In genomic region chr11:6191733-6192132, GRCh38 we compare ENCODE assay signal across 20 cellular contexts. TPM values are rescaled to one million over a fixed set of nuclear protein-coding genes. Genes with fewer than 3 reads are reported as not detected.
DNase-seq lines count a peak whose midpoint lies in the region; ATAC-seq and TF ChIP-seq lines count a peak whose summit lies in the region.
"Had no signal": no experiment of that assay in that cellular context is flagged by ENCODE, and none has a peak within 500 bp of the region (broad histone marks: within the 10 kb centered on the region; RNA-seq: fewer than 3 reads in every experiment).

No MANE protein-coding gene starts in this region.

- DNase-seq in CD14-positive monocyte (ENCODE audit: low spot score), result peak; percentile 74
- DNase-seq in NB4 (ENCODE audit: low read depth), result peak; percentile 16
- peak; percentile 62 for DNase-seq in SKM-1 treated with dmso at 0.1 percent for 144 hours (lab: John Stamatoyannopoulos, UW; ENCODE audit: unreplicated experiment)
- DNase-seq in naive thymus-derived CD4-positive, alpha-beta T cell, result no peak
- no peak for DNase-seq in hepatic stellate cell (ENCODE audit: low spot score)
- DNase-seq in HCEC 1CT, result no peak
- DNase-seq: CD8-positive, alpha-beta memory T cell; IMR-90; Karpas-422; NCI-H1105 treated with DMSO at 0.1 percent for 48 hours; NCI-H1694; NCI-H2081 treated with DMSO at 0.1 percent for 48 hours; PC-3; SJCRH30 had no signal

- peaks cover 2 to 15% of the 10 kb centered on the region in 2 donors for H3K36me3 Mint-ChIP-seq in CD14-positive monocyte
- no peaks in the 10 kb centered on the region for H3K36me3 Mint-ChIP-seq in naive thymus-derived CD4-positive, alpha-beta T cell

- TF ChIP-seq CTCF in CD14-positive monocyte (IDR thresholded peaks at IDR 0.05) (no peak), NB4 (IDR thresholded peaks at IDR 0.05; ENCODE audit: low read depth, low read length) (no peak)

- H3K9me3 Mint-ChIP-seq in CD14-positive monocyte, result peaks cover 0 to 5% (median 3%) of the 10 kb centered on the region in 7 donors
- peaks cover 0 to 2% (median 0%) of the 10 kb centered on the region in 11 donors for H3K9me3 Mint-ChIP-seq in naive thymus-derived CD4-positive, alpha-beta T cell

- intact Hi-C loops in CD14-positive monocyte (cut with micrococcal nuclease), result loop anchor here in 1 of 2 donors (10.0 kb wide), 1 partner anchor 57 kb away; no protein-coding TSS in a partner anchor
- intact Hi-C loops in naive thymus-derived CD4-positive, alpha-beta T cell (cut with micrococcal nuclease), result no loop called here

- TF ChIP-seq POLR2A in NB4 (IDR thresholded peaks at IDR 0.05; ENCODE audit: extremely low read depth, insufficient read length), result no peak

- no peaks in the 10 kb centered on the region for H3K4me1 ChIP-seq in naive thymus-derived CD4-positive, alpha-beta T cell (ENCODE audit: control insufficient read depth in 2 of 2, insufficient read depth in 2 of 2, low read length in 2 of 2)
- H3K4me1 ChIP-seq: SJCRH30 had no signal

- CTCF ChIA-PET in naive thymus-derived CD4-positive, alpha-beta T cell (lab: Charles Lee), result no interaction called here

- POLR2A ChIA-PET in naive thymus-derived CD4-positive, alpha-beta T cell (lab: Charles Lee), result no interaction called here

- no peaks in the 10 kb centered on the region for H3K27me3 ChIP-seq in naive thymus-derived CD4-positive, alpha-beta T cell (ENCODE audit: control insufficient read depth in 2 of 2, insufficient read depth in 2 of 2, low read length in 2 of 2)
- H3K27me3 ChIP-seq: SJCRH30 had no signal

- no peak overlapping the region for H3K4me3 Mint-ChIP-seq in CD14-positive monocyte
- H3K4me3 Mint-ChIP-seq in naive thymus-derived CD4-positive, alpha-beta T cell, result no peak overlapping the region
- H3K4me3 Mint-ChIP-seq: CD8-positive, alpha-beta memory T cell had no signal

- no peak overlapping the region for H3K4me3 ChIP-seq in NB4 (ENCODE audit: low read depth, low read length)
- H3K4me3 ChIP-seq in naive thymus-derived CD4-positive, alpha-beta T cell (ENCODE audit: low read length), result no peak overlapping the region
- H3K4me3 ChIP-seq: SJCRH30 had no signal

- no peak overlapping the region for H3K27ac ChIP-seq in naive thymus-derived CD4-positive, alpha-beta T cell (ENCODE audit: low read depth, low read length)
- H3K27ac ChIP-seq: RWPE1, SJCRH30 had no signal

- H3K27ac Mint-ChIP-seq in CD14-positive monocyte, result peak overlapping the region; percentile 84 to 95 (median 90)
- H3K27ac Mint-ChIP-seq in naive thymus-derived CD4-positive, alpha-beta T cell, result no peak overlapping the region

- no peaks in the 10 kb centered on the region for H3K36me3 ChIP-seq in naive thymus-derived CD4-positive, alpha-beta T cell (ENCODE audit: control insufficient read depth in 2 of 3, insufficient read depth in 3 of 3, low read length in 3 of 3)
- H3K36me3 ChIP-seq: SJCRH30 had no signal

- peak; percentile 87 for ATAC-seq in naive thymus-derived CD4-positive, alpha-beta T cell
- no peak for ATAC-seq in GM21367 (IDR thresholded peaks at IDR 0.05; ENCODE audit: unreplicated experiment)
- ATAC-seq: PC-3 had no signal

- no peaks in the 10 kb centered on the region for H3K9me3 ChIP-seq in naive thymus-derived CD4-positive, alpha-beta T cell (ENCODE audit: control insufficient read depth in 2 of 3, low read length in 3 of 3)
- H3K9me3 ChIP-seq: SJCRH30 had no signal

- H3K27me3 Mint-ChIP-seq in CD14-positive monocyte (ENCODE audit: low read depth in 3 of 3), result no peaks in the 10 kb centered on the region
- H3K27me3 Mint-ChIP-seq in naive thymus-derived CD4-positive, alpha-beta T cell, result peaks cover 0 to 9% (median 0%) of the 10 kb centered on the region in 5 donors
- H3K27me3 Mint-ChIP-seq: CD8-positive, alpha-beta memory T cell had no signal

- H3K4me1 Mint-ChIP-seq in CD14-positive monocyte, result peaks cover 34% of the 10 kb centered on the region
- peaks cover 0 to 8% (median 0%) of the 10 kb centered on the region in 7 donors for H3K4me1 Mint-ChIP-seq in naive thymus-derived CD4-positive, alpha-beta T cell

RNA-seq across cellular contexts. Expression of gene OR52W1, which starts 7.3 kb away (rescaled TPM):
- polyA plus RNA-seq in CD14-positive monocyte, result not detected
- total RNA-seq in naive thymus-derived CD4-positive, alpha-beta T cell, result not detected
- not detected for polyA plus RNA-seq in naive thymus-derived CD4-positive, alpha-beta T cell
- total RNA-seq: CD8-positive, alpha-beta memory T cell; H4; IMR-90; MCF 10A; NCI-H460; PC-3; SJCRH30 had no signal
- polyA plus RNA-seq: BJ; CD8-positive, alpha-beta memory T cell; IMR-90 had no signal

RNA-seq across cellular contexts. Expression of gene C11orf42, which starts 13.6 kb away (rescaled TPM):
- polyA plus RNA-seq in CD14-positive monocyte, result not detected
- not detected for total RNA-seq in naive thymus-derived CD4-positive, alpha-beta T cell
- polyA plus RNA-seq in naive thymus-derived CD4-positive, alpha-beta T cell, result not detected
- total RNA-seq: CD8-positive, alpha-beta memory T cell; H4; IMR-90; MCF 10A; NCI-H460; PC-3; SJCRH30 had no signal
- polyA plus RNA-seq: BJ; CD8-positive, alpha-beta memory T cell; IMR-90 had no signal

RNA-seq across cellular contexts. Expression of gene OR52B2, which starts 21.6 kb away (rescaled TPM):
- not detected for polyA plus RNA-seq in CD14-positive monocyte
- total RNA-seq in naive thymus-derived CD4-positive, alpha-beta T cell, result not detected
- not detected for polyA plus RNA-seq in naive thymus-derived CD4-positive, alpha-beta T cell
- total RNA-seq: CD8-positive, alpha-beta memory T cell; H4; IMR-90; MCF 10A; NCI-H460; PC-3; SJCRH30 had no signal
- polyA plus RNA-seq: BJ; CD8-positive, alpha-beta memory T cell; IMR-90 had no signal

RNA-seq across cellular contexts. Expression of gene FHIP1B, which starts 42.7 kb away (rescaled TPM):
- 10 to 100 TPM; 14.2 to 18.9 TPM for polyA plus RNA-seq in CD14-positive monocyte
- 10 to 100 TPM; 26.8 to 52.4 (median 44.3) TPM for total RNA-seq in naive thymus-derived CD4-positive, alpha-beta T cell
- 10 to 100 TPM in 1 of 2 donors, 1 to 10 TPM in 1; 9.7 to 20.3 TPM for polyA plus RNA-seq in naive thymus-derived CD4-positive, alpha-beta T cell

RNA-seq across cellular contexts. Expression of gene CNGA4, which starts 47.2 kb away (rescaled TPM):
- not detected for polyA plus RNA-seq in CD14-positive monocyte
- total RNA-seq in naive thymus-derived CD4-positive, alpha-beta T cell, result under 1 TPM in 4 of 5 experiments, not detected in 1; 0.32 to 0.62 (median 0.37) TPM
- not detected for polyA plus RNA-seq in naive thymus-derived CD4-positive, alpha-beta T cell
- total RNA-seq: H4, MCF 10A, NCI-H460, SJCRH30 had no signal
- polyA plus RNA-seq: CD8-positive, alpha-beta memory T cell had no signal

Comparison
In these comparisons a context has a peak if more than half of its experiments do, and no peak if none do; other contexts are left out.
1. DNase-seq: peak in CD14-positive monocyte (single experiment), NB4 (single experiment) and SKM-1 treated with dmso at 0.1 percent for 144 hours (single experiment); none in naive thymus-derived CD4-positive, alpha-beta T cell (0 of 9), hepatic stellate cell (single experiment) and HCEC 1CT (single experiment).
2. H3K27ac Mint-ChIP-seq: peak in CD14-positive monocyte (7 of 7); none in naive thymus-derived CD4-positive, alpha-beta T cell (0 of 9).